8 cellular contexts compared by ENCODE assay signal in the genomic region with DNA sequence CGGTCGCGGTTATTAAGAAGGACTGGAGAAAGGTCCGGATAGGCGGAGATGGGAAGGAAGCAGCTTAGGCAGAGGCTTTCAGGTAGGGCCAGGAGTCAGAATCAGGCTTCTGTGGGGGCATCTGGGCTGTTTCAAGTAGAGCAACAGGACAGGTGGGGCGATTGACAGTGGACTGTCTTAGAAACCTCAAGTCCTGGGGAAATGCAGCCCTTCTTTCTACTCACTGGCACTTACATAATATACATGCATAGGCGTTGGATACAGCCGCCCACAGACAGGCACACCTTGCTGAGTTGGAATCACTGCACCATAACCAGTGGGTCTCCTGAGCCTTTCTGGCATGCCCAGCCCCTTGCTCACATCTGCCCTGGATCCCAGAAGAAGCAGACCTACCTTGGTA. TPM values are rescaled to one million over a fixed set of nuclear protein-coding genes. Genes with fewer than 3 reads are reported as not detected.
DNase-seq lines count a peak whose midpoint lies in the region; ATAC-seq and TF ChIP-seq lines count a peak whose summit lies in the region.

No MANE protein-coding gene starts in this region.

- 12% methylated on average over 8 of the region's 8 CpGs; no CpG with 5 or more reads in 1 of the 2 donors for WGBS in gastroesophageal sphincter (ENCODE audit: low coverage in 1 of 2), 2 donors

- no peaks in the 10 kb centered on the region for H3K9me3 ChIP-seq in T-helper 17 cell (ENCODE audit: control insufficient read depth, low read length, poor library complexity, severe bottlenecking)
- H3K9me3 ChIP-seq in gastroesophageal sphincter, result no peaks in the 10 kb centered on the region
- no peaks in the 10 kb centered on the region for H3K9me3 ChIP-seq in skeletal muscle satellite cell (replicated peaks; ENCODE audit: low read length)

- no peak for TF ChIP-seq POLR2A in gastroesophageal sphincter (IDR thresholded peaks at IDR 0.05)

- peaks cover 21% of the 10 kb centered on the region for H3K27me3 Mint-ChIP-seq in GM23338 (ENCODE audit: insufficient read depth, low read depth, poor library complexity)
- no peaks in the 10 kb centered on the region for H3K27me3 Mint-ChIP-seq in T-helper 17 cell

- H3K79me2 ChIP-seq in GM23338 (replicated peaks; ENCODE audit: insufficient read depth), result peaks cover 25% of the 10 kb centered on the region

- H4K20me1 ChIP-seq in GM23338 (replicated peaks; ENCODE audit: insufficient read depth), result peaks cover 16% of the 10 kb centered on the region; the same call in 1 of the 2 replicates

- H3K9me3 Mint-ChIP-seq in GM23338, result no peaks in the 10 kb centered on the region; the same call in 1 of the 3 replicates

- no peak for ATAC-seq in GM23338
- ATAC-seq in T-helper 17 cell, result no peak
- no peak for ATAC-seq in gastroesophageal sphincter
- no peak for ATAC-seq in GM21576 (IDR thresholded peaks at IDR 0.05; ENCODE audit: unreplicated experiment)
- ATAC-seq in HG03196 (IDR thresholded peaks at IDR 0.05; ENCODE audit: unreplicated experiment), result no peak
- no peak for ATAC-seq in GM21515 (IDR thresholded peaks at IDR 0.05; ENCODE audit: unreplicated experiment)

- H3K36me3 ChIP-seq in GM23338 (ENCODE audit: insufficient read depth), result peaks cover 4% of the 10 kb centered on the region
- peaks cover 0 to 37% of the 10 kb centered on the region in 2 donors for H3K36me3 ChIP-seq in gastroesophageal sphincter
- peaks cover 15% of the 10 kb centered on the region for H3K36me3 ChIP-seq in skeletal muscle satellite cell (ENCODE audit: insufficient read depth, low read length)

- peak overlapping the region; percentile 93 for H3K4me3 ChIP-seq in GM23338
- peak overlapping the region; percentile 76 to 96 for H3K4me3 ChIP-seq in gastroesophageal sphincter
- H3K4me3 ChIP-seq in skeletal muscle satellite cell (ENCODE audit: low read length), result peak overlapping the region; percentile 96

- H3K9me2 ChIP-seq in GM23338 (ENCODE audit: insufficient read depth), result no peaks in the 10 kb centered on the region

- peaks cover 13% of the 10 kb centered on the region for H3F3A ChIP-seq in GM23338 (replicated peaks; ENCODE audit: low read depth)

- peak overlapping the region; percentile 99 for H2AFZ ChIP-seq in GM23338

- no peaks in the 10 kb centered on the region for H3K27me3 ChIP-seq in GM23338 (ENCODE audit: insufficient read depth)
- H3K27me3 ChIP-seq in gastroesophageal sphincter, result no peaks in the 10 kb centered on the region
- H3K27me3 ChIP-seq in skeletal muscle satellite cell (ENCODE audit: control insufficient read depth, insufficient read depth, low read length), result no peaks in the 10 kb centered on the region

- peak overlapping the region; percentile 83 for H3K9ac ChIP-seq in skeletal muscle satellite cell (ENCODE audit: low read depth, low read length)

- TF ChIP-seq CTCF in GM23338 (conservative IDR thresholded peaks at IDR 0.05; ENCODE audit: low read depth in 2 of 2) (no peak), gastroesophageal sphincter (IDR thresholded peaks at IDR 0.05) (no peak)

- H3K36me3 Mint-ChIP-seq in GM23338 (ENCODE audit: low read depth) (peaks cover 35% of the 10 kb centered on the region), T-helper 17 cell (ENCODE audit: low read depth) (peaks cover 6% of the 10 kb centered on the region)

- no peak overlapping the region for H3K27ac Mint-ChIP-seq in GM23338
- peak overlapping the region; percentile 97 for H3K27ac Mint-ChIP-seq in T-helper 17 cell

- H3K4me1 ChIP-seq in GM23338 (ENCODE audit: insufficient read depth) (peaks cover 26% of the 10 kb centered on the region), gastroesophageal sphincter (peaks cover 5 to 49% (median 21%) of the 10 kb centered on the region in 3 donors), skeletal muscle satellite cell (ENCODE audit: control insufficient read depth, insufficient read depth, low read length) (peaks cover 21% of the 10 kb centered on the region)

- H3K27ac ChIP-seq in GM23338 (ENCODE audit: low read depth) (no peak overlapping the region), gastroesophageal sphincter (peak overlapping the region; percentile 87 to 96 (median 93))

- no peak for TF ChIP-seq EP300 in gastroesophageal sphincter (IDR thresholded peaks at IDR 0.05)

- no peak for DNase-seq in GM23338 (ENCODE audit: low spot score)
- DNase-seq in T-helper 17 cell, result no peak
- no peak for DNase-seq in NCI-H748 (lab: John Stamatoyannopoulos, UW; ENCODE audit: unreplicated experiment)

- H3K4me1 Mint-ChIP-seq in GM23338, result peaks cover 30% of the 10 kb centered on the region
- H3K4me1 Mint-ChIP-seq in T-helper 17 cell, result peaks cover 55% of the 10 kb centered on the region

- H3K4me3 Mint-ChIP-seq in GM23338 (peak overlapping the region; percentile 92), T-helper 17 cell (peak overlapping the region; percentile 99)

- H3K4me2 ChIP-seq in GM23338, result peak overlapping the region; percentile 85
- peak overlapping the region; percentile 96 for H3K4me2 ChIP-seq in skeletal muscle satellite cell (ENCODE audit: low read length)

TF ChIP-seq in GM23338, 12 proteins besides CTCF, POLR2A, EP300 and RAD21:
- TF ChIP-seq, protein P1, sequence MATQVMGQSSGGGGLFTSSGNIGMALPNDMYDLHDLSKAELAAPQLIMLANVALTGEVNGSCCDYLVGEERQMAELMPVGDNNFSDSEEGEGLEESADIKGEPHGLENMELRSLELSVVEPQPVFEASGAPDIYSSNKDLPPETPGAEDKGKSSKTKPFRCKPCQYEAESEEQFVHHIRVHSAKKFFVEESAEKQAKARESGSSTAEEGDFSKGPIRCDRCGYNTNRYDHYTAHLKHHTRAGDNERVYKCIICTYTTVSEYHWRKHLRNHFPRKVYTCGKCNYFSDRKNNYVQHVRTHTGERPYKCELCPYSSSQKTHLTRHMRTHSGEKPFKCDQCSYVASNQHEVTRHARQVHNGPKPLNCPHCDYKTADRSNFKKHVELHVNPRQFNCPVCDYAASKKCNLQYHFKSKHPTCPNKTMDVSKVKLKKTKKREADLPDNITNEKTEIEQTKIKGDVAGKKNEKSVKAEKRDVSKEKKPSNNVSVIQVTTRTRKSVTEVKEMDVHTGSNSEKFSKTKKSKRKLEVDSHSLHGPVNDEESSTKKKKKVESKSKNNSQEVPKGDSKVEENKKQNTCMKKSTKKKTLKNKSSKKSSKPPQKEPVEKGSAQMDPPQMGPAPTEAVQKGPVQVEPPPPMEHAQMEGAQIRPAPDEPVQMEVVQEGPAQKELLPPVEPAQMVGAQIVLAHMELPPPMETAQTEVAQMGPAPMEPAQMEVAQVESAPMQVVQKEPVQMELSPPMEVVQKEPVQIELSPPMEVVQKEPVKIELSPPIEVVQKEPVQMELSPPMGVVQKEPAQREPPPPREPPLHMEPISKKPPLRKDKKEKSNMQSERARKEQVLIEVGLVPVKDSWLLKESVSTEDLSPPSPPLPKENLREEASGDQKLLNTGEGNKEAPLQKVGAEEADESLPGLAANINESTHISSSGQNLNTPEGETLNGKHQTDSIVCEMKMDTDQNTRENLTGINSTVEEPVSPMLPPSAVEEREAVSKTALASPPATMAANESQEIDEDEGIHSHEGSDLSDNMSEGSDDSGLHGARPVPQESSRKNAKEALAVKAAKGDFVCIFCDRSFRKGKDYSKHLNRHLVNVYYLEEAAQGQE (IDR thresholded peaks at IDR 0.05; ENCODE audit: unreplicated experiment), result no peak
- TF ChIP-seq, protein P2, sequence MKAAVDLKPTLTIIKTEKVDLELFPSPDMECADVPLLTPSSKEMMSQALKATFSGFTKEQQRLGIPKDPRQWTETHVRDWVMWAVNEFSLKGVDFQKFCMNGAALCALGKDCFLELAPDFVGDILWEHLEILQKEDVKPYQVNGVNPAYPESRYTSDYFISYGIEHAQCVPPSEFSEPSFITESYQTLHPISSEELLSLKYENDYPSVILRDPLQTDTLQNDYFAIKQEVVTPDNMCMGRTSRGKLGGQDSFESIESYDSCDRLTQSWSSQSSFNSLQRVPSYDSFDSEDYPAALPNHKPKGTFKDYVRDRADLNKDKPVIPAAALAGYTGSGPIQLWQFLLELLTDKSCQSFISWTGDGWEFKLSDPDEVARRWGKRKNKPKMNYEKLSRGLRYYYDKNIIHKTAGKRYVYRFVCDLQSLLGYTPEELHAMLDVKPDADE (IDR thresholded peaks at IDR 0.05), result no peak
- TF ChIP-seq EZH2 (IDR thresholded peaks at IDR 0.05; ENCODE audit: low read depth, unreplicated experiment), result no peak
TF ChIP-seq in GM23338: peak in this region for 0.

RNA-seq across cellular contexts. Expression of a gene that starts 0.7 kb away (rescaled TPM):
- total RNA-seq in GM23338 (2014; rRNA removed; shearing (Covaris generic)), result 26.0 and 42.6 TPM in 2 replicates
- 14.4 and 15.5 TPM in 2 replicates for polyA plus RNA-seq in GM23338 (2016; fragmentation: Nextera tagmentation; extraction: Ambion mirVana)
- 10 to 100 TPM; 44.0 to 45.5 TPM for total RNA-seq in T-helper 17 cell
- total RNA-seq in gastroesophageal sphincter, result 10 to 100 TPM; 18.5 to 36.8 (median 29.6) TPM
- total RNA-seq in skeletal muscle satellite cell (2012; rRNA removed), result 10.5 and 12.4 TPM in 2 replicates

RNA-seq across cellular contexts. Expression of a gene that starts 2.3 kb away (rescaled TPM):
- 21.4 and 23.2 TPM in 2 replicates for total RNA-seq in GM23338 (2014; rRNA removed; shearing (Covaris generic))
- 25.9 and 26.6 TPM in 2 replicates for polyA plus RNA-seq in GM23338 (2016; fragmentation: Nextera tagmentation; extraction: Ambion mirVana)
- total RNA-seq in T-helper 17 cell (10 to 100 TPM; 78.2 to 79.3 TPM), gastroesophageal sphincter (10 to 100 TPM; 28.3 to 46.6 (median 41.2) TPM)
- 14.6 and 15.2 TPM in 2 replicates for total RNA-seq in skeletal muscle satellite cell (2012; rRNA removed)

RNA-seq across cellular contexts. Expression of a gene that starts 26.1 kb away (rescaled TPM):
- total RNA-seq in GM23338 (2014; rRNA removed; shearing (Covaris generic)), result 39.3 and 41.1 TPM in 2 replicates
- 15.5 and 16.0 TPM in 2 replicates for polyA plus RNA-seq in GM23338 (2016; fragmentation: Nextera tagmentation; extraction: Ambion mirVana)
- total RNA-seq in T-helper 17 cell (10 to 100 TPM; 39.8 to 51.9 TPM), gastroesophageal sphincter (10 to 100 TPM; 29.5 to 41.0 (median 34.3) TPM)
- total RNA-seq in skeletal muscle satellite cell (2012; rRNA removed), result 48.2 and 49.8 TPM in 2 replicates
